Comparison of ENCODE assay signal across 8 cellular contexts in genomic region chr3:112582242-112582874, GRCh38. TPM values are rescaled to one million over a fixed set of nuclear protein-coding genes. Genes with fewer than 3 reads are reported as not detected.
DNase-seq lines count a peak whose midpoint lies in the region; ATAC-seq and TF ChIP-seq lines count a peak whose summit lies in the region.

No MANE protein-coding gene starts in this region.

- H3K27ac ChIP-seq in SU-DHL-6 (ENCODE audit: low read depth, low read length): no peak overlapping the region

- no peaks in the 10 kb centered on the region for H4K20me1 ChIP-seq in SU-DHL-6 (ENCODE audit: low read depth, low read length)

- ATAC-seq in HG02981 (IDR thresholded peaks at IDR 0.05; ENCODE audit: unreplicated experiment) (no peak), HG02763 (IDR thresholded peaks at IDR 0.05; ENCODE audit: unreplicated experiment) (no peak)

- H3K4me3 ChIP-seq in MG63: no peak overlapping the region
- H3K4me3 ChIP-seq in SU-DHL-6 (ENCODE audit: insufficient read depth, low read length, poor library complexity, severe bottlenecking): no peak overlapping the region
- no peak overlapping the region for H3K4me3 ChIP-seq in epithelial cell of esophagus (ENCODE audit: low read length)

- H3K4me2 ChIP-seq in SU-DHL-6 (ENCODE audit: low read depth, low read length, poor library complexity, severe bottlenecking): no peak overlapping the region

- H3F3A ChIP-seq in SU-DHL-6 (ENCODE audit: insufficient read depth): no peaks in the 10 kb centered on the region

- peak; percentile 60 for TF ChIP-seq CTCF in SU-DHL-6 (IDR thresholded peaks at IDR 0.05; ENCODE audit: insufficient read depth, low read length, poor library complexity, severe bottlenecking)
- TF ChIP-seq CTCF in epithelial cell of esophagus (IDR thresholded peaks at IDR 0.05; ENCODE audit: insufficient read depth, low read depth, low read length, missing control alignments): peak; percentile 76

- no peaks in the 10 kb centered on the region for H3K79me2 ChIP-seq in SU-DHL-6 (ENCODE audit: insufficient read depth, low read length)

- no peak overlapping the region for H3K9ac ChIP-seq in SU-DHL-6 (ENCODE audit: low read length)

- H3K9me3 ChIP-seq in MG63 (peaks cover 3% of the 10 kb centered on the region), SU-DHL-6 (ENCODE audit: insufficient read depth, low read length) (no peaks in the 10 kb centered on the region)

- H3K27me3 ChIP-seq in MG63 (no peaks in the 10 kb centered on the region), SU-DHL-6 (ENCODE audit: low read length) (no peaks in the 10 kb centered on the region)

- no peak overlapping the region for H2AFZ ChIP-seq in SU-DHL-6 (ENCODE audit: low read depth, low read length, severe bottlenecking)

- no peaks in the 10 kb centered on the region for H3K9me2 ChIP-seq in SU-DHL-6 (replicated peaks; ENCODE audit: insufficient read depth, low read length)

- peak; percentile 7 for DNase-seq in stimulated activated CD4-positive, alpha-beta T cell treated with anti-CD3 and anti-CD28 coated beads, Interleukin-12 subunit alpha, Interleukin-12 subunit beta, amount 100 ng/mL, for 4 hours
- no peak for DNase-seq in stimulated activated CD4-positive, alpha-beta T cell treated with anti-CD3 and anti-CD28 coated beads, Interleukin-4, amount 100 ng/mL, for 4 hours
- peak; percentile 22 for DNase-seq in MG63
- peak; percentile 75 for DNase-seq in epithelial cell of esophagus (ENCODE audit: low read depth)
- peak; percentile 44 for DNase-seq in pons (ENCODE audit: low spot score)

- peaks cover 48% of the 10 kb centered on the region for H3K36me3 ChIP-seq in MG63
- peaks cover 37% of the 10 kb centered on the region for H3K36me3 ChIP-seq in SU-DHL-6 (ENCODE audit: low read length)

RNA-seq across cellular contexts. Expression of gene SLC35A5, which starts 20.5 kb away (rescaled TPM):
- 22.3 and 80.5 TPM in 2 replicates for total RNA-seq in MG63 (2014; rRNA removed; shearing (Covaris generic); ENCODE audit: low replicate concordance)

RNA-seq across cellular contexts. Expression of gene ATG3, which starts 20.6 kb away (rescaled TPM):
- total RNA-seq in MG63 (2014; rRNA removed; shearing (Covaris generic); ENCODE audit: low replicate concordance): 49.6 and 60.0 TPM in 2 replicates

RNA-seq across cellular contexts. Expression of gene CCDC80, which starts 58.6 kb away (rescaled TPM):
- total RNA-seq in MG63 (2014; rRNA removed; shearing (Covaris generic); ENCODE audit: low replicate concordance): 240 and 268 TPM in 2 replicates

Comparison
In these comparisons a context has a peak if more than half of its experiments do, and no peak if none do; other contexts are left out.
1. DNase-seq: peak in stimulated activated CD4-positive, alpha-beta T cell treated with anti-CD3 and anti-CD28 coated beads, Interleukin-12 subunit alpha, Interleukin-12 subunit beta, amount 100 ng/mL, for 4 hours (single experiment), MG63 (single experiment), epithelial cell of esophagus (single experiment) and pons (single experiment); none in stimulated activated CD4-positive, alpha-beta T cell treated with anti-CD3 and anti-CD28 coated beads, Interleukin-4, amount 100 ng/mL, for 4 hours (0 of 2).